Comparison of ENCODE assay signal across 8 cellular contexts in the genomic region with DNA sequence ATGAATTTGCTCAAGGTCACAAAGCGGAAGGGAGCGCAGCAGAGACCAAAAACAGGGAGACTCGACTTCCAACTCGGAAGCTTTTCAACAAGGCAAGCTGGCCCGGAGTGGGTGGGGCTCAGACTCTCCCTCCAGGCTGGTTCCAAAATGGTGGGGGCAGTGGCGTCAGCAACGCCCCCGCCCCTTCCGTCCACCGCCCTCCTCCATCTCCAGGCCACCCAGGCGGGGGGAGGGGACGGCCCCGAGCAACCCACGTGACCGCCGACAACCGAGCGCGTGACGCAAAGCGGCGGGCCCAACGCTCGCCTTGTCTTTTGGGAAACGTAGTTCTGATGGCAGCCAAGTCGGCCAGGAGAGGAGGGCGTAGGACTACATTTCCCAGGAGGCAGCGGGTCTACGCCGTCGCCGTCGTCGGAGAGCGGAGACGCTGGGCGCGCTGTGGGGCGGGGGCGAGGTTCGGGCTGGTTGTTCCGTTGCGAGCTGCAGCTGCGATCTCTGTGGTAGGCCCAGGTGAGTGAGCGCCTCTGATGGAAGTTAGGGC. TPM values are rescaled to one million over a fixed set of nuclear protein-coding genes. Genes with fewer than 3 reads are reported as not detected.
DNase-seq lines count a peak whose midpoint lies in the region; ATAC-seq, FAIRE-seq and TF ChIP-seq lines count a peak whose summit lies in the region.

A gene with protein sequence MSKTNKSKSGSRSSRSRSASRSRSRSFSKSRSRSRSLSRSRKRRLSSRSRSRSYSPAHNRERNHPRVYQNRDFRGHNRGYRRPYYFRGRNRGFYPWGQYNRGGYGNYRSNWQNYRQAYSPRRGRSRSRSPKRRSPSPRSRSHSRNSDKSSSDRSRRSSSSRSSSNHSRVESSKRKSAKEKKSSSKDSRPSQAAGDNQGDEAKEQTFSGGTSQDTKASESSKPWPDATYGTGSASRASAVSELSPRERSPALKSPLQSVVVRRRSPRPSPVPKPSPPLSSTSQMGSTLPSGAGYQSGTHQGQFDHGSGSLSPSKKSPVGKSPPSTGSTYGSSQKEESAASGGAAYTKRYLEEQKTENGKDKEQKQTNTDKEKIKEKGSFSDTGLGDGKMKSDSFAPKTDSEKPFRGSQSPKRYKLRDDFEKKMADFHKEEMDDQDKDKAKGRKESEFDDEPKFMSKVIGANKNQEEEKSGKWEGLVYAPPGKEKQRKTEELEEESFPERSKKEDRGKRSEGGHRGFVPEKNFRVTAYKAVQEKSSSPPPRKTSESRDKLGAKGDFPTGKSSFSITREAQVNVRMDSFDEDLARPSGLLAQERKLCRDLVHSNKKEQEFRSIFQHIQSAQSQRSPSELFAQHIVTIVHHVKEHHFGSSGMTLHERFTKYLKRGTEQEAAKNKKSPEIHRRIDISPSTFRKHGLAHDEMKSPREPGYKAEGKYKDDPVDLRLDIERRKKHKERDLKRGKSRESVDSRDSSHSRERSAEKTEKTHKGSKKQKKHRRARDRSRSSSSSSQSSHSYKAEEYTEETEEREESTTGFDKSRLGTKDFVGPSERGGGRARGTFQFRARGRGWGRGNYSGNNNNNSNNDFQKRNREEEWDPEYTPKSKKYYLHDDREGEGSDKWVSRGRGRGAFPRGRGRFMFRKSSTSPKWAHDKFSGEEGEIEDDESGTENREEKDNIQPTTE (plus strand): TSS at position 448 of the 541 bp plus-strand sequence. CDS start 58,121 bp downstream, outside the sequence.

- H3K36me3 ChIP-seq in kidney (ENCODE audit: control insufficient read depth in 1 of 2, insufficient read depth in 2 of 2, low read length in 2 of 2): no peaks in the 10 kb centered on the region

- TF ChIP-seq CTCF in chondrocyte (IDR thresholded peaks at IDR 0.05): no peak
- TF ChIP-seq CTCF in kidney (IDR thresholded peaks at IDR 0.05; ENCODE audit: borderline replicate concordance, extremely low read depth, insufficient read depth): no peak

- H3K9ac ChIP-seq in kidney (ENCODE audit: low read length in 2 of 2): peak within 1 kb of the TSS; percentile 82 to 87

- H3K9me3 Mint-ChIP-seq in chondrocyte (ENCODE audit: low read depth): no peaks in the 10 kb centered on the region

- H3K4me3 ChIP-seq in kidney (ENCODE audit: low read length in 2 of 2): peak within 1 kb of the TSS; percentile 81 to 95

- DNase-seq in AML-193 (lab: John Stamatoyannopoulos, UW) (peak; percentile 97 to 98), NCI-H510A treated with DMSO at 0.1 percent for 48 hours (lab: John Stamatoyannopoulos, UW) (peak; percentile 100), chondrocyte (ENCODE audit: low spot score) (peak; percentile 99), kidney (peak; percentile 100)
- peak; percentile 98 to 99 for DNase-seq in activated CD4-positive, alpha-beta T cell treated with anti-CD3 and anti-CD28 coated beads for 24 hours (ENCODE audit: low read depth in 2 of 2)
- DNase-seq in stimulated activated CD4-positive, alpha-beta T cell treated with anti-CD3 and anti-CD28 coated beads, Interleukin-15, amount 100 ng/mL, for 24 hours: peak; percentile 100

- peak; percentile 95 for FAIRE-seq in kidney (lab: Jason Lieb, UNC)

- H3K4me1 Mint-ChIP-seq in chondrocyte (ENCODE audit: low read depth): peaks cover 32% of the 10 kb centered on the region

- peaks cover 4 to 13% of the 10 kb centered on the region in 2 donors for H3K4me1 ChIP-seq in kidney (ENCODE audit: control insufficient read depth in 1 of 2, insufficient read depth in 1 of 2, low read depth in 1 of 2, low read length in 2 of 2)

- H3K27ac ChIP-seq in kidney (ENCODE audit: low read depth in 2 of 2, low read length in 2 of 2): peak within 1 kb of the TSS; percentile 95 to 96

- peak; percentile 87 for TF ChIP-seq POLR2A in GM19193 (IDR thresholded peaks at IDR 0.05; ENCODE audit: extremely low read depth, insufficient read depth, insufficient read length)

- peak within 1 kb of the TSS; percentile 88 for H3K4me3 Mint-ChIP-seq in chondrocyte (ENCODE audit: unreplicated experiment)

- H3K27ac Mint-ChIP-seq in chondrocyte (ENCODE audit: unreplicated experiment): peak within 1 kb of the TSS; percentile 100

- ATAC-seq in HG03439 (IDR thresholded peaks at IDR 0.05; ENCODE audit: unreplicated experiment): peak; percentile 93

- peaks cover 7% of the 10 kb centered on the region for H3K36me3 Mint-ChIP-seq in chondrocyte (ENCODE audit: low read depth)

- no peaks in the 10 kb centered on the region for H3K27me3 Mint-ChIP-seq in chondrocyte (ENCODE audit: low read depth)

- no peaks in the 10 kb centered on the region for H3K9me3 ChIP-seq in kidney (ENCODE audit: control insufficient read depth in 1 of 2, low read length in 2 of 2)

- intact Hi-C loops in kidney (cut with DNase I): no loop called here

RNA-seq across cellular contexts. Expression of the gene that starts here (rescaled TPM):
- total RNA-seq in chondrocyte (88.7 to 106 TPM (median 106 TPM) in 3 replicates), kidney (102 TPM)
- 28.0 TPM for polyA plus RNA-seq in kidney (ENCODE audit: insufficient read depth, low read depth, low replicate concordance)

Comparison
In these comparisons a context has a peak if more than half of its experiments do, and no peak if none do; other contexts are left out.
1. Peak in every context shown above with its lines: DNase-seq, ATAC-seq, H3K4me3 ChIP-seq and H3K27ac ChIP-seq.